Comparison of ENCODE assay signal across 25 cellular contexts in genomic region chr19:55312621-55313117, GRCh38. TPM values are rescaled to one million over a fixed set of nuclear protein-coding genes. Genes with fewer than 3 reads are reported as not detected.
"Had no signal": no experiment of that assay in that cellular context is flagged by ENCODE, and none has a peak within 500 bp of the region (broad histone marks: within the 10 kb centered on the region; RNA-seq: fewer than 3 reads in every experiment).

No MANE protein-coding gene starts in this region.

- H3K9me3 ChIP-seq: pancreas, right lobe of liver, tibial artery had no signal

- H3K36me3 ChIP-seq: left ventricle myocardium inferior, pancreas, right lobe of liver had no signal

- H3K4me1 ChIP-seq: left ventricle myocardium inferior, pancreas, right lobe of liver, tibial artery had no signal

- H3K9me3 Mint-ChIP-seq: activated CD4-positive, alpha-beta memory T cell treated with anti-CD3 and anti-CD28 coated beads, Interleukin-2, amount 10 ng/mL, durations not matched to agents 7 days and 5 days; activated CD4-positive, alpha-beta T cell treated with anti-CD3 and anti-CD28 coated beads, Interleukin-2, amount 10 ng/mL, durations not matched to agents 24 days and 14 days; activated naive CD4-positive, alpha-beta T cell treated with anti-CD3 and anti-CD28 coated beads, Interleukin-2, amount 10 ng/mL, durations not matched to agents 7 days and 5 days; mesothelial cell of epicardium; stimulated activated naive CD8-positive, alpha-beta T cell treated with anti-CD3 and anti-CD28 coated beads, Interleukin-15, amount 100 ng/mL, for 72 hours had no signal

- H3K27me3 ChIP-seq: hepatocyte, pancreas, right lobe of liver had no signal

- DNase-seq: activated CD4-positive, alpha-beta memory T cell treated with anti-CD3 and anti-CD28 coated beads, Interleukin-2, amount 10 ng/mL, durations not matched to agents 7 days and 5 days; activated CD4-positive, alpha-beta T cell treated with anti-CD3 and anti-CD28 coated beads, Interleukin-2, amount 10 ng/mL, durations not matched to agents 24 days and 14 days; activated effector memory CD4-positive, alpha-beta T cell treated with anti-CD3 and anti-CD28 coated beads, Interleukin-2, amount 50 U/mL, for 16 hours; activated naive CD4-positive, alpha-beta T cell treated with anti-CD3 and anti-CD28 coated beads, Interleukin-2, amount 10 ng/mL, durations not matched to agents 7 days and 5 days; amygdala; effector CD4-positive, alpha-beta T cell; left ventricle myocardium inferior; mammary epithelial cell; naive thymus-derived CD8-positive, alpha-beta T cell; pancreas; right lobe of liver; stimulated activated CD4-positive, alpha-beta T cell treated with anti-CD3 and anti-CD28 coated beads, Interleukin-1b, Interleukin-23, amount 100 ng/mL, for 48 hours; stimulated activated naive CD8-positive, alpha-beta T cell treated with anti-CD3 and anti-CD28 coated beads, Interleukin-15, amount 100 ng/mL, for 72 hours; T-helper 2 cell; tibial artery had no signal

- FAIRE-seq: endometrium, pancreas, urothelium cell line had no signal

- H3K4me3 ChIP-seq: hepatocyte, left ventricle myocardium inferior, pancreas, right lobe of liver, skin epidermis, tibial artery had no signal

- H3K27ac Mint-ChIP-seq: activated CD4-positive, alpha-beta memory T cell treated with anti-CD3 and anti-CD28 coated beads, Interleukin-2, amount 10 ng/mL, durations not matched to agents 7 days and 5 days; activated CD4-positive, alpha-beta T cell treated with anti-CD3 and anti-CD28 coated beads, Interleukin-2, amount 10 ng/mL, durations not matched to agents 24 days and 14 days; activated naive CD4-positive, alpha-beta T cell treated with anti-CD3 and anti-CD28 coated beads, Interleukin-2, amount 10 ng/mL, durations not matched to agents 7 days and 5 days; stimulated activated naive CD8-positive, alpha-beta T cell treated with anti-CD3 and anti-CD28 coated beads, Interleukin-15, amount 100 ng/mL, for 72 hours had no signal

- H3K4me1 Mint-ChIP-seq: activated CD4-positive, alpha-beta memory T cell treated with anti-CD3 and anti-CD28 coated beads, Interleukin-2, amount 10 ng/mL, durations not matched to agents 7 days and 5 days; activated naive CD4-positive, alpha-beta T cell treated with anti-CD3 and anti-CD28 coated beads, Interleukin-2, amount 10 ng/mL, durations not matched to agents 7 days and 5 days had no signal

- H3K36me3 Mint-ChIP-seq: activated naive CD4-positive, alpha-beta T cell treated with anti-CD3 and anti-CD28 coated beads, Interleukin-2, amount 10 ng/mL, durations not matched to agents 7 days and 5 days had no signal

- H3K27ac ChIP-seq: hepatocyte, left ventricle myocardium inferior, pancreas, right lobe of liver, skin epidermis, tibial artery had no signal

- ATAC-seq: naive thymus-derived CD8-positive, alpha-beta T cell; pancreas; stimulated activated naive CD8-positive, alpha-beta T cell treated with anti-CD3 and anti-CD28 coated beads, Interleukin-15, amount 100 ng/mL, for 72 hours had no signal

- H3K4me3 Mint-ChIP-seq: activated CD4-positive, alpha-beta memory T cell treated with anti-CD3 and anti-CD28 coated beads, Interleukin-2, amount 10 ng/mL, durations not matched to agents 7 days and 5 days; activated CD4-positive, alpha-beta T cell treated with anti-CD3 and anti-CD28 coated beads, Interleukin-2, amount 10 ng/mL, durations not matched to agents 24 days and 14 days; activated naive CD4-positive, alpha-beta T cell treated with anti-CD3 and anti-CD28 coated beads, Interleukin-2, amount 10 ng/mL, durations not matched to agents 7 days and 5 days; mesothelial cell of epicardium; naive thymus-derived CD8-positive, alpha-beta T cell; stimulated activated naive CD8-positive, alpha-beta T cell treated with anti-CD3 and anti-CD28 coated beads, Interleukin-15, amount 100 ng/mL, for 72 hours had no signal

RNA-seq across cellular contexts. Expression of gene TMEM150B, which starts 12.5 kb away (rescaled TPM):
- total RNA-seq: chondrocyte; epithelial cell of proximal tubule; fibroblast of villous mesenchyme; glomerular endothelial cell; mammary epithelial cell; mesothelial cell of epicardium; naive thymus-derived CD8-positive, alpha-beta T cell; pulmonary artery endothelial cell had no signal
- polyA plus RNA-seq: mammary epithelial cell; naive thymus-derived CD8-positive, alpha-beta T cell had no signal

RNA-seq across cellular contexts. Expression of gene COX6B2, which starts 41.9 kb away (rescaled TPM):
- total RNA-seq: glomerular endothelial cell; left ventricle myocardium inferior; naive thymus-derived CD8-positive, alpha-beta T cell; pulmonary artery endothelial cell; right lobe of liver had no signal
- polyA plus RNA-seq: naive thymus-derived CD8-positive, alpha-beta T cell had no signal
